In genomic region chr13:62357887-62358645, GRCh38 we compare ENCODE assay signal across 9 cellular contexts.
DNase-seq lines count a peak whose midpoint lies in the region; FAIRE-seq and TF ChIP-seq lines count a peak whose summit lies in the region.
"Had no signal": no experiment of that assay in that cellular context is flagged by ENCODE, and none has a peak within 500 bp of the region (broad histone marks: within the 10 kb centered on the region; RNA-seq: fewer than 3 reads in every experiment).

No MANE protein-coding gene starts in this region.

- DNase-seq in GM03348 (ENCODE audit: low spot score), result peak; percentile 34
- DNase-seq in NCI-H2227 (lab: John Stamatoyannopoulos, UW; ENCODE audit: unreplicated experiment), result peak; percentile 33
- no peak for DNase-seq in chondrocyte (ENCODE audit: low spot score)
- peak; percentile 7 for DNase-seq in small intestine
- no peak for DNase-seq in activated gamma-delta T cell (lab: John Stamatoyannopoulos, UW)
- DNase-seq in NOMO-1 treated with dmso at 0.1 percent for 144 hours (lab: John Stamatoyannopoulos, UW; ENCODE audit: unreplicated experiment), result no peak
- DNase-seq in activated CD8-positive, alpha-beta memory T cell treated with anti-CD3 and anti-CD28 coated beads for 24 hours, result no peak

- CTCF ChIA-PET in HEK293 (lab: Yijun Ruan, JAX), result interaction anchor here (0.6 to 2.4 kb wide), 11 partner anchors 9 to 345 kb away, joined by 3 to 17 read pairs (median 3); no protein-coding TSS in a partner anchor

- H3K27ac ChIP-seq in HEK293 (ENCODE audit: extremely low read depth, low read depth, low read length) (no peak overlapping the region), small intestine (ENCODE audit: low read depth in 1 of 2, low read length in 1 of 2) (no peak overlapping the region)

- H3K4me1 ChIP-seq in HEK293 (ENCODE audit: control insufficient read depth, insufficient read depth, low read length) (no peaks in the 10 kb centered on the region), small intestine (ENCODE audit: control insufficient read depth in 2 of 2, insufficient read depth in 1 of 2, low read depth in 1 of 2, low read length in 1 of 2) (no peaks in the 10 kb centered on the region)

- H3K4me3 ChIP-seq in HEK293 (ENCODE audit: low read depth, low read length) (no peak overlapping the region), small intestine (ENCODE audit: low read depth in 1 of 2, low read length in 2 of 2) (no peak overlapping the region)

- H3K36me3 ChIP-seq in HEK293 (ENCODE audit: control insufficient read depth in 2 of 2, insufficient read depth in 1 of 2, low read length in 2 of 2) (no peaks in the 10 kb centered on the region), small intestine (ENCODE audit: control insufficient read depth in 2 of 2, insufficient read depth in 2 of 2, low read length in 2 of 2) (no peaks in the 10 kb centered on the region)

- FAIRE-seq in small intestine (lab: Jason Lieb, UNC), result no peak

- H3K27ac Mint-ChIP-seq in chondrocyte (ENCODE audit: unreplicated experiment), result no peak overlapping the region
- H3K27ac Mint-ChIP-seq: memory B cell had no signal

- peaks cover 2% of the 10 kb centered on the region for H3K4me1 Mint-ChIP-seq in chondrocyte (ENCODE audit: low read depth)
- H3K4me1 Mint-ChIP-seq: memory B cell had no signal

- peaks cover 3% of the 10 kb centered on the region for H3K9me3 Mint-ChIP-seq in chondrocyte (ENCODE audit: low read depth)

- no peaks in the 10 kb centered on the region for H3K27me3 Mint-ChIP-seq in chondrocyte (ENCODE audit: low read depth)
- H3K27me3 Mint-ChIP-seq: memory B cell had no signal

- WGBS in small intestine, 3 donors, result 5 to 33% (median 23%) methylated on average over 2 of the region's 2 CpGs

- no peaks in the 10 kb centered on the region for H3K27me3 ChIP-seq in small intestine (ENCODE audit: control insufficient read depth in 2 of 2, insufficient read depth in 2 of 2, low read length in 2 of 2)

- H3K4me3 Mint-ChIP-seq in chondrocyte (ENCODE audit: unreplicated experiment), result no peak overlapping the region
- H3K4me3 Mint-ChIP-seq: memory B cell had no signal

- no peaks in the 10 kb centered on the region for H3K9me3 ChIP-seq in HEK293 (ENCODE audit: control insufficient read depth, insufficient read depth, low read depth, low read length)
- no peaks in the 10 kb centered on the region for H3K9me3 ChIP-seq in small intestine (ENCODE audit: control insufficient read depth, low read depth)

- TF ChIP-seq CTCF in HEK293 (tag by site-specific recombination; IDR thresholded peaks at IDR 0.05), result no peak
- peak; percentile 76 for TF ChIP-seq CTCF in chondrocyte (IDR thresholded peaks at IDR 0.05)

- H3K36me3 Mint-ChIP-seq in chondrocyte (ENCODE audit: low read depth), result no peaks in the 10 kb centered on the region
- H3K36me3 Mint-ChIP-seq: memory B cell had no signal

- POLR2A ChIA-PET in HEK293 (lab: Yijun Ruan, JAX), result no interaction called here

TF ChIP-seq in HEK293, 187 proteins besides CTCF, POLR2A, EP300 and RAD21:
- peak; percentile 99 for TF ChIP-seq SETDB1 (IDR thresholded peaks at IDR 0.05; ENCODE audit: insufficient read length, low read length)
- no peak for TF ChIP-seq INSM2 (tag by site-specific recombination; IDR thresholded peaks at IDR 0.05)
- no peak for TF ChIP-seq HOXC10 (CRISPR knock-in tag; IDR thresholded peaks at IDR 0.05)
- TF ChIP-seq KLF10 (tag by site-specific recombination; IDR thresholded peaks at IDR 0.05), result no peak
- no peak for TF ChIP-seq ZNF623 (tag by site-specific recombination; IDR thresholded peaks at IDR 0.05)
- TF ChIP-seq ZNF585B (tag by site-specific recombination; IDR thresholded peaks at IDR 0.05), result no peak
- no peak for TF ChIP-seq ZNF747 (tag by site-specific recombination; IDR thresholded peaks at IDR 0.05)
- peak; percentile 99; the same call in 1 of the 2 replicates for TF ChIP-seq TRIM28 (IDR thresholded peaks at IDR 0.05; ENCODE audit: borderline replicate concordance, low read length)
- peak; percentile 65 for TF ChIP-seq ZNF654 (tag by site-specific recombination; IDR thresholded peaks at IDR 0.05; ENCODE audit: low read depth)

Comparison
In these comparisons a context has a peak if more than half of its experiments do, and no peak if none do; other contexts are left out.
1. DNase-seq: peak in GM03348 (single experiment), NCI-H2227 (single experiment) and small intestine (single experiment); none in chondrocyte (single experiment), activated gamma-delta T cell (single experiment), NOMO-1 treated with dmso at 0.1 percent for 144 hours (single experiment) and activated CD8-positive, alpha-beta memory T cell treated with anti-CD3 and anti-CD28 coated beads for 24 hours (single experiment).